In genomic region chr4:185534534-185534849, GRCh38 we compare ENCODE assay signal across 10 cellular contexts. TPM values are rescaled to one million over a fixed set of nuclear protein-coding genes. Genes with fewer than 3 reads are reported as not detected.
DNase-seq lines count a peak whose midpoint lies in the region; ATAC-seq and TF ChIP-seq lines count a peak whose summit lies in the region.
"Had no signal": no experiment of that assay in that cellular context is flagged by ENCODE, and none has a peak within 500 bp of the region (broad histone marks: within the 10 kb centered on the region; RNA-seq: fewer than 3 reads in every experiment).

No MANE protein-coding gene starts in this region.

- H3K27me3 Mint-ChIP-seq in activated CD4-positive, alpha-beta memory T cell treated with anti-CD3 and anti-CD28 coated beads for 36 hours, result peaks cover 39% of the 10 kb centered on the region
- peaks cover 44% of the 10 kb centered on the region for H3K27me3 Mint-ChIP-seq in activated CD4-positive, alpha-beta memory T cell treated with anti-CD3 and anti-CD28 coated beads, Interleukin-2, amount 10 ng/mL, durations not matched to agents 7 days and 5 days
- H3K27me3 Mint-ChIP-seq in effector memory CD8-positive, alpha-beta T cell, result peaks cover 33 to 34% of the 10 kb centered on the region in 2 donors
- peaks cover 18% of the 10 kb centered on the region for H3K27me3 Mint-ChIP-seq in memory B cell

- no peak for ATAC-seq in effector memory CD8-positive, alpha-beta T cell (replicated peaks)
- ATAC-seq in memory B cell (ENCODE audit: low read depth) (no peak), GM21528 (IDR thresholded peaks at IDR 0.05; ENCODE audit: low FRiP score, unreplicated experiment) (no peak)

- H3K36me3 Mint-ChIP-seq in activated CD4-positive, alpha-beta memory T cell treated with anti-CD3 and anti-CD28 coated beads for 36 hours, result no peaks in the 10 kb centered on the region
- H3K36me3 Mint-ChIP-seq in activated CD4-positive, alpha-beta memory T cell treated with anti-CD3 and anti-CD28 coated beads, Interleukin-2, amount 10 ng/mL, durations not matched to agents 7 days and 5 days (ENCODE audit: low read depth), result no peaks in the 10 kb centered on the region
- no peaks in the 10 kb centered on the region for H3K36me3 Mint-ChIP-seq in effector memory CD8-positive, alpha-beta T cell (ENCODE audit: insufficient read depth)
- H3K36me3 Mint-ChIP-seq in memory B cell, result peaks cover 2% of the 10 kb centered on the region

- H3K27ac Mint-ChIP-seq in activated CD4-positive, alpha-beta memory T cell treated with anti-CD3 and anti-CD28 coated beads for 36 hours, result no peak overlapping the region
- no peak overlapping the region for H3K27ac Mint-ChIP-seq in activated CD4-positive, alpha-beta memory T cell treated with anti-CD3 and anti-CD28 coated beads, Interleukin-2, amount 10 ng/mL, durations not matched to agents 7 days and 5 days
- no peak overlapping the region for H3K27ac Mint-ChIP-seq in effector memory CD8-positive, alpha-beta T cell
- no peak overlapping the region for H3K27ac Mint-ChIP-seq in memory B cell

- H3K4me3 Mint-ChIP-seq in activated CD4-positive, alpha-beta memory T cell treated with anti-CD3 and anti-CD28 coated beads for 36 hours, result peak overlapping the region; percentile 18
- no peak overlapping the region for H3K4me3 Mint-ChIP-seq in activated CD4-positive, alpha-beta memory T cell treated with anti-CD3 and anti-CD28 coated beads, Interleukin-2, amount 10 ng/mL, durations not matched to agents 7 days and 5 days
- peak overlapping the region; percentile 5 to 62 for H3K4me3 Mint-ChIP-seq in effector memory CD8-positive, alpha-beta T cell
- peak overlapping the region; percentile 63 for H3K4me3 Mint-ChIP-seq in memory B cell

- TF ChIP-seq POLR2A in tibial nerve (IDR thresholded peaks at IDR 0.05), result no peak

- DNase-seq in activated CD4-positive, alpha-beta memory T cell treated with anti-CD3 and anti-CD28 coated beads for 36 hours, result no peak
- DNase-seq in activated CD4-positive, alpha-beta memory T cell treated with anti-CD3 and anti-CD28 coated beads, Interleukin-2, amount 10 ng/mL, durations not matched to agents 7 days and 5 days, result no peak
- DNase-seq in effector memory CD8-positive, alpha-beta T cell, result no peak
- DNase-seq in memory B cell (ENCODE audit: low spot score in 2 of 2) (no peak), tibial nerve (ENCODE audit: low spot score in 2 of 2) (no peak), T1000 (lab: John Stamatoyannopoulos, UW) (no peak)
- no peak for DNase-seq in effector memory CD4-positive, alpha-beta T cell
- DNase-seq: Kasumi-1 had no signal

- POLR2A ChIA-PET in activated CD4-positive, alpha-beta memory T cell treated with anti-CD3 and anti-CD28 coated beads for 36 hours (lab: Charles Lee), result no interaction called here
- POLR2A ChIA-PET in activated CD4-positive, alpha-beta memory T cell treated with anti-CD3 and anti-CD28 coated beads, Interleukin-2, amount 10 ng/mL, durations not matched to agents 7 days and 5 days (lab: Charles Lee), result no interaction called here

- TF ChIP-seq EP300 in tibial nerve (IDR thresholded peaks at IDR 0.05), result no peak

- 2% methylated on average over 8 of the region's 8 CpGs for WGBS in tibial nerve, 2 donors

- H3K36me3 ChIP-seq in tibial nerve, result no peaks in the 10 kb centered on the region
- H3K36me3 ChIP-seq in effector memory CD4-positive, alpha-beta T cell (ENCODE audit: control insufficient read depth, insufficient read depth, low read length), result no peaks in the 10 kb centered on the region
- H3K36me3 ChIP-seq: BLaER1 had no signal

- CTCF ChIA-PET in activated CD4-positive, alpha-beta memory T cell treated with anti-CD3 and anti-CD28 coated beads for 36 hours (lab: Charles Lee), result no interaction called here
- CTCF ChIA-PET in activated CD4-positive, alpha-beta memory T cell treated with anti-CD3 and anti-CD28 coated beads, Interleukin-2, amount 10 ng/mL, durations not matched to agents 7 days and 5 days (lab: Charles Lee), result interaction anchor here (0.8 kb wide), 1 partner anchor 9 kb away, joined by 3 read pairs; no protein-coding TSS in a partner anchor

- H3K4me3 ChIP-seq in tibial nerve, result peak overlapping the region; percentile 57 to 67 (median 61)
- H3K4me3 ChIP-seq in effector memory CD4-positive, alpha-beta T cell (ENCODE audit: insufficient read depth, low read depth, low read length, poor library complexity, severe bottlenecking), result no peak overlapping the region

- H3K27me3 ChIP-seq in tibial nerve, result no peaks in the 10 kb centered on the region
- H3K27me3 ChIP-seq in effector memory CD4-positive, alpha-beta T cell (replicated peaks; ENCODE audit: control insufficient read depth, insufficient read depth, low read length, poor library complexity, severe bottlenecking), result peaks cover 16% of the 10 kb centered on the region

- TF ChIP-seq CTCF in tibial nerve (IDR thresholded peaks at IDR 0.05), result no peak

- H3K4me1 ChIP-seq in tibial nerve, result peaks cover 0 to 13% (median 6%) of the 10 kb centered on the region in 4 donors
- peaks cover 3% of the 10 kb centered on the region for H3K4me1 ChIP-seq in effector memory CD4-positive, alpha-beta T cell (ENCODE audit: control insufficient read depth, insufficient read depth, low read length, poor library complexity, severe bottlenecking)

- no peaks in the 10 kb centered on the region for H3K9me3 Mint-ChIP-seq in activated CD4-positive, alpha-beta memory T cell treated with anti-CD3 and anti-CD28 coated beads for 36 hours
- no peaks in the 10 kb centered on the region for H3K9me3 Mint-ChIP-seq in activated CD4-positive, alpha-beta memory T cell treated with anti-CD3 and anti-CD28 coated beads, Interleukin-2, amount 10 ng/mL, durations not matched to agents 7 days and 5 days
- H3K9me3 Mint-ChIP-seq in effector memory CD8-positive, alpha-beta T cell, result no peaks in the 10 kb centered on the region
- peaks cover 2% of the 10 kb centered on the region for H3K9me3 Mint-ChIP-seq in memory B cell

- H3K4me1 Mint-ChIP-seq in activated CD4-positive, alpha-beta memory T cell treated with anti-CD3 and anti-CD28 coated beads for 36 hours (ENCODE audit: low read depth), result peaks cover 6% of the 10 kb centered on the region
- peaks cover 6% of the 10 kb centered on the region for H3K4me1 Mint-ChIP-seq in activated CD4-positive, alpha-beta memory T cell treated with anti-CD3 and anti-CD28 coated beads, Interleukin-2, amount 10 ng/mL, durations not matched to agents 7 days and 5 days
- H3K4me1 Mint-ChIP-seq in effector memory CD8-positive, alpha-beta T cell (ENCODE audit: low read depth in 2 of 2), result no peaks in the 10 kb centered on the region
- peaks cover 5% of the 10 kb centered on the region for H3K4me1 Mint-ChIP-seq in memory B cell

- H3K9me3 ChIP-seq in tibial nerve, result no peaks in the 10 kb centered on the region
- H3K9me3 ChIP-seq in effector memory CD4-positive, alpha-beta T cell (ENCODE audit: control insufficient read depth, low read length), result no peaks in the 10 kb centered on the region

- intact Hi-C loops in activated CD4-positive, alpha-beta memory T cell treated with anti-CD3 and anti-CD28 coated beads for 36 hours (cut with micrococcal nuclease), result no loop called here

- peak overlapping the region; percentile 71 to 89 (median 84) for H3K27ac ChIP-seq in tibial nerve
- no peak overlapping the region for H3K27ac ChIP-seq in effector memory CD4-positive, alpha-beta T cell (ENCODE audit: insufficient read depth, low read length, poor library complexity, severe bottlenecking)
- H3K27ac ChIP-seq: BLaER1 had no signal

RNA-seq across cellular contexts. Expression of gene PDLIM3, which starts 0.8 kb away (rescaled TPM):
- total RNA-seq in activated CD4-positive, alpha-beta memory T cell treated with anti-CD3 and anti-CD28 coated beads for 36 hours, result not detected
- total RNA-seq in activated CD4-positive, alpha-beta memory T cell treated with anti-CD3 and anti-CD28 coated beads, Interleukin-2, amount 10 ng/mL, durations not matched to agents 7 days and 5 days, result not detected
- 10 to 100 TPM; 24.5 to 56.9 (median 45.0) TPM for total RNA-seq in tibial nerve

Comparison
In these comparisons a context has a peak if more than half of its experiments do, and no peak if none do; other contexts are left out.
1. RNA of gene PDLIM3, which starts 0.8 kb away (total RNA-seq): 24.5 to 56.9 TPM in tibial nerve; not detected in activated CD4-positive, alpha-beta memory T cell treated with anti-CD3 and anti-CD28 coated beads for 36 hours and not detected in activated CD4-positive, alpha-beta memory T cell treated with anti-CD3 and anti-CD28 coated beads, Interleukin-2, amount 10 ng/mL, durations not matched to agents 7 days and 5 days; every median in the first group is over 10 times any median in the second.